ENCODE assay signal across 11 cellular contexts in genomic region chr2:145760781-145761649, GRCh38.
DNase-seq lines count a peak whose midpoint lies in the region; ATAC-seq and TF ChIP-seq lines count a peak whose summit lies in the region.
"Had no signal": no experiment of that assay in that cellular context is flagged by ENCODE, and none has a peak within 500 bp of the region (broad histone marks: within the 10 kb centered on the region; RNA-seq: fewer than 3 reads in every experiment).

No MANE protein-coding gene starts in this region.

- TF ChIP-seq POLR2A in ovary (IDR thresholded peaks at IDR 0.05), result no peak

- 26 to 29% methylated on average over 4 of the region's 4 CpGs for WGBS in aorta, 2 donors
- WGBS in ovary, 3 donors, result 26 to 36% (median 28%) methylated on average over 4 of the region's 4 CpGs

- peak; percentile 47 for ATAC-seq in Right ventricle myocardium superior (ENCODE audit: poor library complexity)
- ATAC-seq in left lung, result peak; percentile 80
- ATAC-seq in aorta (ENCODE audit: low FRiP score), result no peak

- in situ Hi-C loops in brain microvascular endothelial cell (cut with HindIII; ENCODE audit: low pct_ligation_motif_present, low sequenced_read_pairs), result loop anchor here (25.0 kb wide), 1 partner anchor 1249 kb away; the partner anchor contains the start of gene ZEB2

- H3K4me1 ChIP-seq in right atrium auricular region, result no peaks in the 10 kb centered on the region
- H3K4me1 ChIP-seq in left lung, result peaks cover 0 to 9% of the 10 kb centered on the region in 2 donors
- peaks cover 0 to 3% of the 10 kb centered on the region in 2 donors for H3K4me1 ChIP-seq in aorta (ENCODE audit: control insufficient read depth in 1 of 2, insufficient read depth in 2 of 2, low read length in 2 of 2)
- no peaks in the 10 kb centered on the region for H3K4me1 ChIP-seq in BE2C
- H3K4me1 ChIP-seq in ovary (ENCODE audit: insufficient read depth), result peaks cover 11% of the 10 kb centered on the region
- H3K4me1 ChIP-seq: sigmoid colon had no signal

- H3K36me3 ChIP-seq in right atrium auricular region, result no peaks in the 10 kb centered on the region
- H3K36me3 ChIP-seq in brain microvascular endothelial cell (replicated peaks), result no peaks in the 10 kb centered on the region
- H3K36me3 ChIP-seq in left lung, result no peaks in the 10 kb centered on the region
- no peaks in the 10 kb centered on the region for H3K36me3 ChIP-seq in aorta (ENCODE audit: control insufficient read depth in 1 of 2, insufficient read depth in 2 of 2, low read length in 1 of 2)
- no peaks in the 10 kb centered on the region for H3K36me3 ChIP-seq in BE2C
- H3K36me3 ChIP-seq in ovary, result no peaks in the 10 kb centered on the region
- H3K36me3 ChIP-seq: sigmoid colon had no signal

- no peaks in the 10 kb centered on the region for H3K27me3 ChIP-seq in right atrium auricular region
- H3K27me3 ChIP-seq in brain microvascular endothelial cell (replicated peaks), result no peaks in the 10 kb centered on the region
- no peaks in the 10 kb centered on the region for H3K27me3 ChIP-seq in left lung
- H3K27me3 ChIP-seq in aorta (ENCODE audit: control insufficient read depth in 1 of 2, insufficient read depth in 2 of 2, low read length in 1 of 2), result no peaks in the 10 kb centered on the region
- no peaks in the 10 kb centered on the region for H3K27me3 ChIP-seq in BE2C
- H3K27me3 ChIP-seq in ovary, result no peaks in the 10 kb centered on the region
- H3K27me3 ChIP-seq: sigmoid colon had no signal

- no peak for DNase-seq in Right ventricle myocardium superior
- DNase-seq in right atrium auricular region (ENCODE audit: low spot score), result no peak
- DNase-seq in brain microvascular endothelial cell, result peak; percentile 85
- DNase-seq in left lung, result no peak
- DNase-seq in aorta, result no peak
- DNase-seq in BE2C, result no peak
- no peak for DNase-seq in ovary
- DNase-seq in COLO668 (lab: John Stamatoyannopoulos, UW; ENCODE audit: unreplicated experiment), result no peak
- DNase-seq: ACHN, NCI-H69, sigmoid colon had no signal

- TF ChIP-seq EP300 in ovary (IDR thresholded peaks at IDR 0.05), result no peak

- intact Hi-C loops in Right ventricle myocardium superior (cut with DNase I) (no loop called here), left lung (cut with DNase I) (no loop called here), aorta (cut with DNase I) (no loop called here), ovary (cut with DNase I) (no loop called here)

- H3K27ac ChIP-seq in right atrium auricular region (peak overlapping the region in 1 of 2 donors; percentile 20), brain microvascular endothelial cell (peak overlapping the region; percentile 67), left lung (peak overlapping the region in 1 of 2 donors; percentile 17), aorta (ENCODE audit: low read depth in 1 of 2, low read length in 2 of 2) (no peak overlapping the region), ovary (peak overlapping the region in 1 of 2 donors; percentile 51)

- no peak for TF ChIP-seq CTCF in right atrium auricular region (IDR thresholded peaks at IDR 0.05)
- TF ChIP-seq CTCF in brain microvascular endothelial cell (IDR thresholded peaks at IDR 0.05; ENCODE audit: low read depth, low read length, missing control alignments), result no peak
- no peak for TF ChIP-seq CTCF in left lung (IDR thresholded peaks at IDR 0.05)
- no peak for TF ChIP-seq CTCF in BE2C (IDR thresholded peaks at IDR 0.05; ENCODE audit: low read depth, low read length)
- TF ChIP-seq CTCF in ovary (IDR thresholded peaks at IDR 0.05), result no peak

- H3K4me3 ChIP-seq in right atrium auricular region (no peak overlapping the region), brain microvascular endothelial cell (ENCODE audit: low read depth, low read length) (no peak overlapping the region), left lung (no peak overlapping the region), aorta (ENCODE audit: low read length in 2 of 2) (no peak overlapping the region), BE2C (ENCODE audit: low read depth, low read length) (no peak overlapping the region), ovary (no peak overlapping the region)
- H3K4me3 ChIP-seq: sigmoid colon had no signal

- H3K9me3 ChIP-seq in right atrium auricular region (no peaks in the 10 kb centered on the region), left lung (no peaks in the 10 kb centered on the region), aorta (ENCODE audit: control insufficient read depth, low read length) (no peaks in the 10 kb centered on the region), BE2C (no peaks in the 10 kb centered on the region), ovary (no peaks in the 10 kb centered on the region)
- H3K9me3 ChIP-seq: sigmoid colon had no signal
